11 cellular contexts compared by ENCODE assay signal in the genomic region with DNA sequence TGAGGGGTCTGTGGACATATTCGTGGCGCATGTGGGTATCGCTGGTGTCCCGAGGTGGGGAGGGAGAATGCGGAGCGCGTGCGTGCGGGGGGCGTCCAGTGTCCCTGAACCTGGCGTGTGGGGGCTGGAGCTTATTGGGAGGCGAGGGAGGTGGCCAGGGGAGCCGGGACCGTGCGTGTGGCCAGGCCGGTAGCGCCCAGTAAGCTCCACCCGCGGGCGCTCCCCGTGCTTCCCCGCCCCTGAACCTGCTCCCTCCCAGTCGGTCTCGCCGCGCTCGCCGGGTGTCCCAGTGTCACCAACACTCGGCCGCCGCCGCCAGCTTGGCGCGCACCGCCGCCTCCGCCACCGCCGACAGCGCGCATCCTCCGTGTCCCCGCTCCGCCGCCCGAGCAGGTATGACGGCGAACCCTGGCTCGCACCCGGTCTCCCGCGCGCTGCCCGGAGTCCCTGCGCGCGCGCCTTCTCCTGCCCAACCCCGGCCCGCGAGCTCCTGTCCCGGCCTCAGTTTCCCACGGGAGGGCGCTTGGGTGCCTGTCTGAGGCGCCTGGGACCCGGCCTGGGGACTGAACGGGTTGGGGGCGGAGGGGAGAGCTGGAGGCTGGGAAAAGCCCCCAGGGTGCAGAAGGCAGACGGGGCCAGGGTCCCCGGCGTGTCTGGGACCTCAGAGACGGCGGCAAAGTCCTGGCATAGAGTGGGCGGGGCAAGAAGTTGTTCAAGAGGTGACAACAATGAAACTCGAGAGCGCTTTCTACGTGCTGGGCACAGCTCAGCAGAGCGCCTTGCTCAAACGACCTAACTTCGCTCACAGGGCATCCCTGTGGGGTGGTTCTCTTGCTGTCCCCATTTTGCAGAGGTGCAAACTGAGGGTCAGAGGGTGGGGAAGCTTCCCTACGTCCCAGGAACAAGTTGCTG. TPM values are rescaled to one million over a fixed set of nuclear protein-coding genes. Genes with fewer than 3 reads are reported as not detected.
DNase-seq lines count a peak whose midpoint lies in the region; ATAC-seq, FAIRE-seq and TF ChIP-seq lines count a peak whose summit lies in the region.
"Had no signal": no experiment of that assay in that cellular context is flagged by ENCODE, and none has a peak within 500 bp of the region (broad histone marks: within the 10 kb centered on the region; RNA-seq: fewer than 3 reads in every experiment).

A gene with protein sequence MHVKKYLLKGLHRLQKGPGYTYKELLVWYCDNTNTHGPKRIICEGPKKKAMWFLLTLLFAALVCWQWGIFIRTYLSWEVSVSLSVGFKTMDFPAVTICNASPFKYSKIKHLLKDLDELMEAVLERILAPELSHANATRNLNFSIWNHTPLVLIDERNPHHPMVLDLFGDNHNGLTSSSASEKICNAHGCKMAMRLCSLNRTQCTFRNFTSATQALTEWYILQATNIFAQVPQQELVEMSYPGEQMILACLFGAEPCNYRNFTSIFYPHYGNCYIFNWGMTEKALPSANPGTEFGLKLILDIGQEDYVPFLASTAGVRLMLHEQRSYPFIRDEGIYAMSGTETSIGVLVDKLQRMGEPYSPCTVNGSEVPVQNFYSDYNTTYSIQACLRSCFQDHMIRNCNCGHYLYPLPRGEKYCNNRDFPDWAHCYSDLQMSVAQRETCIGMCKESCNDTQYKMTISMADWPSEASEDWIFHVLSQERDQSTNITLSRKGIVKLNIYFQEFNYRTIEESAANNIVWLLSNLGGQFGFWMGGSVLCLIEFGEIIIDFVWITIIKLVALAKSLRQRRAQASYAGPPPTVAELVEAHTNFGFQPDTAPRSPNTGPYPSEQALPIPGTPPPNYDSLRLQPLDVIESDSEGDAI (plus strand): TSS at position 258 of the 912 bp plus-strand sequence. CDS start 46,298 bp downstream, outside the sequence.

- DNase-seq in COR-L47 (lab: John Stamatoyannopoulos, UW) (peak; percentile 48), bronchial epithelial cell (ENCODE audit: low read depth) (no peak), mucosa of descending colon (peak; percentile 71 to 85 (median 84)), NCI-H187 (lab: John Stamatoyannopoulos, UW) (no peak), RCC 7860 (ENCODE audit: low spot score) (no peak)
- no peak for DNase-seq in activated T-cell treated with anti-CD3 and anti-CD28 coated beads, Interleukin-2, amount 50 U/mL, for 24 hours
- DNase-seq: NCI-H187 treated with DMSO at 0.1 percent for 48 hours had no signal

- peaks cover 5% of the 10 kb centered on the region for H3K4me1 ChIP-seq in mucosa of descending colon (ENCODE audit: low read depth)

- H3K4me3 ChIP-seq in bronchial epithelial cell (ENCODE audit: low read depth, low read length) (peak within 1 kb of the TSS; percentile 31), mucosa of descending colon (peak within 1 kb of the TSS; percentile 37)

- peaks cover 2% of the 10 kb centered on the region for H3K4me1 Mint-ChIP-seq in activated T-cell treated with anti-CD3 and anti-CD28 coated beads, Interleukin-2, amount 50 U/mL, for 24 hours (ENCODE audit: low read depth)

- H3K27me3 Mint-ChIP-seq in activated T-cell treated with anti-CD3 and anti-CD28 coated beads, Interleukin-2, amount 50 U/mL, for 24 hours: peaks cover 43% of the 10 kb centered on the region

- H3K9me3 ChIP-seq in mucosa of descending colon: no peaks in the 10 kb centered on the region

- intact Hi-C loops in mucosa of descending colon (cut with DNase I, micrococcal nuclease): no loop called here

- TF ChIP-seq CTCF in bronchial epithelial cell (IDR thresholded peaks at IDR 0.05; ENCODE audit: insufficient read depth, low read length, severe bottlenecking) (no peak), mucosa of descending colon (IDR thresholded peaks at IDR 0.05) (no peak)

- ATAC-seq in HG02798 (IDR thresholded peaks at IDR 0.05; ENCODE audit: poor library complexity, unreplicated experiment) (peak; percentile 39), mucosa of descending colon (peak; percentile 92), HG03108 (IDR thresholded peaks at IDR 0.05; ENCODE audit: unreplicated experiment) (no peak)

- H3K36me3 ChIP-seq in bronchial epithelial cell (ENCODE audit: control insufficient read depth, insufficient read depth, low read length) (no peaks in the 10 kb centered on the region), mucosa of descending colon (ENCODE audit: low read depth) (no peaks in the 10 kb centered on the region)

- H3K36me3 Mint-ChIP-seq in activated T-cell treated with anti-CD3 and anti-CD28 coated beads, Interleukin-2, amount 50 U/mL, for 24 hours (ENCODE audit: low read depth): no peaks in the 10 kb centered on the region
- H3K36me3 Mint-ChIP-seq: activated naive CD8-positive, alpha-beta T cell had no signal

- FAIRE-seq in bronchial epithelial cell (lab: Jason Lieb, UNC) (no peak), RCC 7860 (lab: Jason Lieb, UNC) (no peak)
- FAIRE-seq: GM18507 had no signal

- H3K27ac Mint-ChIP-seq in activated T-cell treated with anti-CD3 and anti-CD28 coated beads, Interleukin-2, amount 50 U/mL, for 24 hours: no peak within 1 kb of the TSS
- H3K27ac Mint-ChIP-seq: activated naive CD8-positive, alpha-beta T cell had no signal

- no peaks in the 10 kb centered on the region for H3K9me3 Mint-ChIP-seq in activated T-cell treated with anti-CD3 and anti-CD28 coated beads, Interleukin-2, amount 50 U/mL, for 24 hours

- H3K27me3 ChIP-seq in bronchial epithelial cell (ENCODE audit: control insufficient read depth, insufficient read depth, low read length): peaks cover 10% of the 10 kb centered on the region

- H3K4me3 Mint-ChIP-seq in activated T-cell treated with anti-CD3 and anti-CD28 coated beads, Interleukin-2, amount 50 U/mL, for 24 hours: no peak within 1 kb of the TSS
- H3K4me3 Mint-ChIP-seq: activated naive CD8-positive, alpha-beta T cell had no signal

RNA-seq across cellular contexts. Expression of the gene that starts here (rescaled TPM):
- total RNA-seq in bronchial epithelial cell (0.79 and 5.8 TPM in 2 replicates), mucosa of descending colon (100 to 1,000 TPM; 164 to 452 (median 204) TPM)

Comparison
In these comparisons a context has a peak if more than half of its experiments do, and no peak if none do; other contexts are left out.
1. RNA of the gene that starts here (total RNA-seq): 164 to 452 TPM in mucosa of descending colon; 0.79 to 5.8 TPM in bronchial epithelial cell; every median in the first group is over 10 times any median in the second.
2. DNase-seq: peak in COR-L47 (single experiment) and mucosa of descending colon (3 of 3); none in bronchial epithelial cell (single experiment), NCI-H187 (0 of 2), RCC 7860 (single experiment) and activated T-cell treated with anti-CD3 and anti-CD28 coated beads, Interleukin-2, amount 50 U/mL, for 24 hours (single experiment).